Comparison of ENCODE assay signal across 14 cellular contexts in the genomic region with DNA sequence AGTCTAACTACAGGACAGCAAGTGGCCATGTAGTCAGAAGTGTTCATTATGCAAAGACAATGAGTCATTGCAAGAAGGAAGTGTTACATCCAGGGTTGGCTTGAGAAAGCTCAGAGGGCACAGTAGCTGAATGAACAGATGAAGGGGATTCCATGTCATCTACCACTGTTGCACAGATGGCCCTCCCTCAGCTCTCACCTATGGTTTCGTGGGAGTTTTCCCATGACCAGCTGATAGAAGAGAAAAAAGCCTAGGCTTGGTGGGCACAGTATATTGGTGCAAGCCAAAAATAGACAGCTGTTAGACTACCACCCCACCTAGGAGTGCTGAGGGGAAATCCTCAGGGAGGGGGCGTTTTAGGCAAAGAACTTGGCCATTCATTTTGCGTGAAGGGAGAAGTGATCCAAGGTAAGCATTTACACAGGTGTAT.
A peak's percentile ranks its signal among the peaks of the same experiment; 100 is the strongest.
DNase-seq lines count a peak whose midpoint lies in the region; ATAC-seq and TF ChIP-seq lines count a peak whose summit lies in the region.
"Had no signal": no experiment of that assay in that cellular context is flagged by ENCODE, and none has a peak within 500 bp of the region (broad histone marks: within the 10 kb centered on the region; RNA-seq: fewer than 3 reads in every experiment).

No MANE protein-coding gene starts in this region.

- DNase-seq in GM13977 (ENCODE audit: low spot score) (peak; percentile 23), NOMO-1 treated with dmso at 0.1 percent for 144 hours (lab: John Stamatoyannopoulos, UW; ENCODE audit: unreplicated experiment) (no peak), retina (no peak), SW480 (ENCODE audit: low spot score) (no peak)
- no peak for DNase-seq in CD8-positive, alpha-beta T cell
- DNase-seq: activated CD8-positive, alpha-beta memory T cell treated with anti-CD3 and anti-CD28 coated beads, Interleukin-2, amount 10 ng/mL, durations not matched to agents 7 days and 5 days; amniotic stem cell; heart right ventricle; NCI-H187 treated with DMSO at 0.1 percent for 48 hours; OCI-M1 had no signal

- no peaks in the 10 kb centered on the region for H3K4me1 Mint-ChIP-seq in CD8-positive, alpha-beta T cell (ENCODE audit: low read depth)
- H3K4me1 Mint-ChIP-seq: activated CD8-positive, alpha-beta memory T cell treated with anti-CD3 and anti-CD28 coated beads, Interleukin-2, amount 10 ng/mL, durations not matched to agents 7 days and 5 days had no signal

- H3K36me3 ChIP-seq in CD8-positive, alpha-beta T cell (ENCODE audit: insufficient read depth, low read length) = no peaks in the 10 kb centered on the region
- H3K36me3 ChIP-seq: heart right ventricle had no signal

- CTCF ChIA-PET in CD8-positive, alpha-beta T cell (lab: Charles Lee) = no interaction called here

- no peaks in the 10 kb centered on the region for H3K4me1 ChIP-seq in CD8-positive, alpha-beta T cell (ENCODE audit: insufficient read depth, low read length)
- H3K4me1 ChIP-seq: heart right ventricle had no signal

- in situ Hi-C loops in GM13977 (cut with MboI; ENCODE audit: low pct_unique_long_range_greater_than_20kb, low sequenced_read_pairs, unreplicated experiment) = no loop called here

- H3K27ac Mint-ChIP-seq in CD8-positive, alpha-beta T cell = no peak overlapping the region
- H3K27ac Mint-ChIP-seq: activated CD8-positive, alpha-beta memory T cell treated with anti-CD3 and anti-CD28 coated beads, Interleukin-2, amount 10 ng/mL, durations not matched to agents 7 days and 5 days; progenitor cell of endocrine pancreas had no signal

- ATAC-seq in GM19328 (IDR thresholded peaks at IDR 0.05; ENCODE audit: unreplicated experiment) (peak; percentile 61), HG02763 (IDR thresholded peaks at IDR 0.05; ENCODE audit: unreplicated experiment) (peak; percentile 88), HG03575 (IDR thresholded peaks at IDR 0.05; ENCODE audit: extremely low read depth, insufficient number of reproducible peaks, low FRiP score, unreplicated experiment) (peak; percentile 81)
- no peak for ATAC-seq in CD8-positive, alpha-beta T cell
- ATAC-seq: activated CD8-positive, alpha-beta memory T cell treated with anti-CD3 and anti-CD28 coated beads, Interleukin-2, amount 10 ng/mL, durations not matched to agents 7 days and 5 days had no signal

- H3K36me3 Mint-ChIP-seq in CD8-positive, alpha-beta T cell = no peaks in the 10 kb centered on the region
- H3K36me3 Mint-ChIP-seq: activated CD8-positive, alpha-beta memory T cell treated with anti-CD3 and anti-CD28 coated beads, Interleukin-2, amount 10 ng/mL, durations not matched to agents 7 days and 5 days had no signal

- no peak overlapping the region for H3K27ac ChIP-seq in CD8-positive, alpha-beta T cell (ENCODE audit: low read depth, low read length)
- H3K27ac ChIP-seq: heart right ventricle had no signal

- intact Hi-C loops in CD8-positive, alpha-beta T cell (cut with DNase I, micrococcal nuclease) = no loop called here

- H3K9me3 Mint-ChIP-seq in CD8-positive, alpha-beta T cell = no peaks in the 10 kb centered on the region

- no peaks in the 10 kb centered on the region for H3K27me3 Mint-ChIP-seq in CD8-positive, alpha-beta T cell (ENCODE audit: low read depth)
- H3K27me3 Mint-ChIP-seq: activated CD8-positive, alpha-beta memory T cell treated with anti-CD3 and anti-CD28 coated beads, Interleukin-2, amount 10 ng/mL, durations not matched to agents 7 days and 5 days; progenitor cell of endocrine pancreas had no signal

- H3K4me3 ChIP-seq in CD8-positive, alpha-beta T cell (ENCODE audit: low read depth, low read length) = no peak overlapping the region
- H3K4me3 ChIP-seq: heart right ventricle had no signal

- no peak overlapping the region for H3K4me3 Mint-ChIP-seq in CD8-positive, alpha-beta T cell
- H3K4me3 Mint-ChIP-seq: activated CD8-positive, alpha-beta memory T cell treated with anti-CD3 and anti-CD28 coated beads, Interleukin-2, amount 10 ng/mL, durations not matched to agents 7 days and 5 days had no signal

- no peak for TF ChIP-seq CTCF in GM13977 (IDR thresholded peaks at IDR 0.05; ENCODE audit: extremely low read depth, insufficient read depth, missing control alignments)
- no peak for TF ChIP-seq CTCF in CD8-positive, alpha-beta T cell (IDR thresholded peaks at IDR 0.05)

- POLR2A ChIA-PET in CD8-positive, alpha-beta T cell (lab: Charles Lee) = no interaction called here

- H3K27me3 ChIP-seq in CD8-positive, alpha-beta T cell (ENCODE audit: insufficient read depth, low read length) = no peaks in the 10 kb centered on the region

- no peaks in the 10 kb centered on the region for H3K9me3 ChIP-seq in CD8-positive, alpha-beta T cell (ENCODE audit: low read length)
- H3K9me3 ChIP-seq: heart right ventricle had no signal
